Comparison of ENCODE assay signal across 20 cellular contexts in the genomic region with DNA sequence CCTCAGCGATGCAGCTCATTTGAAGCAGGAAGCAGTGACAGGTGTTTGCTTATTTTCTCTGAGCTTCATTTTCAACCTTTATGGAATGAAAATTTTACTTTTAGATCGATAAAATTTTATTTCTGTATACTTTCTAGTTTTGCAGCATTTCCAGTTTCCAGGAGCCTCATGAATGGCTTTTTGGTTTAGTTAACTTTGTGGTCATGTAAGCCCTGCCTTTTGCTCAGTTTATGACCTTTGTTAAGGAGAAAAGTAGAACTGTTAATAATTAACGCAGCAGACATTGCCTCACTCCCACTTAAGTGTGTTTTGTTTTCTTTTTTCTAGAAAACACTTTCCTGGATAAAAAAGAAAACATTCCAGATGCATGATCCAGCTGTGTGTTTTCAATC. TPM values are rescaled to one million over a fixed set of nuclear protein-coding genes. Genes with fewer than 3 reads are reported as not detected.
A peak's percentile ranks its signal among the peaks of the same experiment; 100 is the strongest.
DNase-seq lines count a peak whose midpoint lies in the region; FAIRE-seq and TF ChIP-seq lines count a peak whose summit lies in the region.
"Had no signal": no experiment of that assay in that cellular context is flagged by ENCODE, and none has a peak within 500 bp of the region (broad histone marks: within the 10 kb centered on the region; RNA-seq: fewer than 3 reads in every experiment).

No MANE protein-coding gene starts in this region.

- intact Hi-C loops in Caco-2 (cut with micrococcal nuclease; ENCODE audit: unreplicated experiment) = loop anchor here (1.0 kb wide), 1 partner anchor 41 kb away; no protein-coding TSS in a partner anchor

- FAIRE-seq in islet of Langerhans (lab: Jason Lieb, UNC) = peak; percentile 64

- H3K27ac Mint-ChIP-seq in Caco-2 (ENCODE audit: unreplicated experiment) (no peak overlapping the region), nephron (peak overlapping the region; percentile 74 to 97 (median 77))
- H3K27ac Mint-ChIP-seq: activated CD4-positive, alpha-beta T cell treated with anti-CD3 and anti-CD28 coated beads, Interleukin-2, amount 10 ng/mL, durations not matched to agents 7 days and 5 days had no signal

- H3K27me3 ChIP-seq in Caco-2 (replicated peaks; ENCODE audit: control insufficient read depth, insufficient read depth, low read length) = no peaks in the 10 kb centered on the region
- H3K27me3 ChIP-seq: heart right ventricle, neural progenitor cell had no signal

- H3K9me3 ChIP-seq in Caco-2 = no peaks in the 10 kb centered on the region
- H3K9me3 ChIP-seq: heart right ventricle had no signal

- no peaks in the 10 kb centered on the region for H3K9me3 Mint-ChIP-seq in Caco-2 (ENCODE audit: unreplicated experiment)
- no peaks in the 10 kb centered on the region for H3K9me3 Mint-ChIP-seq in nephron
- H3K9me3 Mint-ChIP-seq: activated CD4-positive, alpha-beta T cell treated with anti-CD3 and anti-CD28 coated beads, Interleukin-2, amount 10 ng/mL, durations not matched to agents 7 days and 5 days; CD8-positive, alpha-beta T cell; neural progenitor cell; T-cell had no signal

- no peaks in the 10 kb centered on the region for H3K36me3 ChIP-seq in Caco-2 (ENCODE audit: control insufficient read depth, insufficient read depth, low read length)

- H3K4me1 Mint-ChIP-seq in Caco-2 (ENCODE audit: low read depth, unreplicated experiment) (peaks cover 12% of the 10 kb centered on the region), nephron (peaks cover 19% of the 10 kb centered on the region)

- DNase-seq in Caco-2 (peak in 1 of 2 experiments; percentile 34), LoVo (ENCODE audit: low spot score) (peak; percentile 47), NCI-H226 (no peak), NCI-H1105 treated with DMSO at 0.1 percent for 48 hours (lab: John Stamatoyannopoulos, UW) (no peak), SKM-1 (lab: John Stamatoyannopoulos, UW; ENCODE audit: unreplicated experiment) (no peak), SK-N-DZ (ENCODE audit: low spot score) (no peak)
- DNase-seq: activated CD4-positive, alpha-beta T cell treated with anti-CD3 and anti-CD28 coated beads, Interleukin-2, amount 10 ng/mL, durations not matched to agents 7 days and 5 days; activated naive CD4-positive, alpha-beta T cell treated with Interleukin-2 at 50 U/mL for 16 hours; CD8-positive, alpha-beta T cell; heart right ventricle; Kasumi-1; NCI-H1105; NCI-H2107; NCI-H524 treated with DMSO at 0.1 percent for 48 hours; stimulated activated CD4-positive, alpha-beta T cell treated with anti-CD3 and anti-CD28 coated beads, Interleukin-12 subunit alpha, Interleukin-12 subunit beta, amount 100 ng/mL, for 4 hours; substantia nigra; T-cell had no signal

- H3K4me3 ChIP-seq in Caco-2 (ENCODE audit: low read depth, low read length) = no peak overlapping the region
- H3K4me3 ChIP-seq: heart right ventricle, neural progenitor cell had no signal

- BruUV-seq in Caco-2 (replicated peaks; lab: Mats Ljungman, UMichigan) = no TSS peak

- H3K4me1 ChIP-seq in Caco-2 = peaks cover 36% of the 10 kb centered on the region

- POLR2A ChIA-PET in Caco-2 (lab: Charles Lee) = no interaction called here

- TF ChIP-seq CTCF in Caco-2 (IDR thresholded peaks at IDR 0.05; ENCODE audit: insufficient read depth in 1 of 2, low read depth in 1 of 2, low read length in 1 of 2, severe bottlenecking in 1 of 2, unreplicated experiment in 1 of 2) (no peak), nephron (IDR thresholded peaks at IDR 0.05; ENCODE audit: unreplicated experiment in 3 of 3) (no peak)

- H3K27me3 Mint-ChIP-seq in Caco-2 (ENCODE audit: insufficient read depth, unreplicated experiment) (no peaks in the 10 kb centered on the region), nephron (ENCODE audit: low read depth) (no peaks in the 10 kb centered on the region)
- H3K27me3 Mint-ChIP-seq: activated CD4-positive, alpha-beta T cell treated with anti-CD3 and anti-CD28 coated beads, Interleukin-2, amount 10 ng/mL, durations not matched to agents 7 days and 5 days; T-cell had no signal

- H3K36me3 Mint-ChIP-seq in Caco-2 (ENCODE audit: insufficient read depth, unreplicated experiment) = peaks cover 52% of the 10 kb centered on the region
- peaks cover 70% of the 10 kb centered on the region for H3K36me3 Mint-ChIP-seq in nephron (ENCODE audit: low read depth)

- CTCF ChIA-PET in Caco-2 (lab: Charles Lee) = interaction anchor here (1.3 kb wide), 1 partner anchor 40 kb away, joined by 6 read pairs; no protein-coding TSS in a partner anchor

- H3K4me3 Mint-ChIP-seq in Caco-2 (ENCODE audit: unreplicated experiment) (peak overlapping the region; percentile 63), nephron (peak overlapping the region in 1 of 3 experiments; percentile 8)
- H3K4me3 Mint-ChIP-seq: activated CD4-positive, alpha-beta T cell treated with anti-CD3 and anti-CD28 coated beads, Interleukin-2, amount 10 ng/mL, durations not matched to agents 7 days and 5 days; CD8-positive, alpha-beta T cell; neural progenitor cell; T-cell had no signal

RNA-seq across cellular contexts. Expression of a gene that starts 4.4 kb away (rescaled TPM):
- total RNA-seq in Caco-2 (2022) = 37.2 and 37.3 TPM in 2 replicates
- polyA plus RNA-seq in SK-N-DZ (2014; cell fraction: cytosol; rRNA removed) = 16.2 and 24.0 TPM in 2 replicates
- 36.2 and 40.0 TPM in 2 replicates for polyA plus RNA-seq in SK-N-DZ (2014; cell fraction: nucleus; rRNA removed)

RNA-seq across cellular contexts. Expression of a gene that starts 35.9 kb away (rescaled TPM):
- 209 TPM in 2 replicates for total RNA-seq in Caco-2 (2022)
- 320 and 356 TPM in 2 replicates for polyA plus RNA-seq in SK-N-DZ (2014; cell fraction: cytosol; rRNA removed)
- polyA plus RNA-seq in SK-N-DZ (2014; cell fraction: nucleus; rRNA removed) = 330 and 417 TPM in 2 replicates

RNA-seq across cellular contexts. Expression of a gene that starts 36.2 kb away (rescaled TPM):
- 350 and 379 TPM in 2 replicates for total RNA-seq in Caco-2 (2022)
- 170 and 181 TPM in 2 replicates for polyA plus RNA-seq in SK-N-DZ (2014; cell fraction: cytosol; rRNA removed)
- polyA plus RNA-seq in SK-N-DZ (2014; cell fraction: nucleus; rRNA removed) = 152 and 164 TPM in 2 replicates
